In genomic region chrX:107787827-107788226, GRCh38 we compare ENCODE assay signal across 23 cellular contexts. TPM values are rescaled to one million over a fixed set of nuclear protein-coding genes. Genes with fewer than 3 reads are reported as not detected.
DNase-seq lines count a peak whose midpoint lies in the region; ATAC-seq, FAIRE-seq and TF ChIP-seq lines count a peak whose summit lies in the region.
"Had no signal": no experiment of that assay in that cellular context is flagged by ENCODE, and none has a peak within 500 bp of the region (broad histone marks: within the 10 kb centered on the region; RNA-seq: fewer than 3 reads in every experiment).

No MANE protein-coding gene starts in this region.

- no peak for TF ChIP-seq CTCF in ascending aorta (IDR thresholded peaks at IDR 0.05)
- TF ChIP-seq CTCF in fibroblast of the aortic adventitia (IDR thresholded peaks at IDR 0.05; ENCODE audit: insufficient read depth, low read length): no peak
- no peak for TF ChIP-seq CTCF in pancreas (IDR thresholded peaks at IDR 0.05)
- no peak for TF ChIP-seq CTCF in uterus (IDR thresholded peaks at IDR 0.05)

- H3K9me3 Mint-ChIP-seq in activated T-cell treated with anti-CD3 and anti-CD28 coated beads, Interleukin-2, amount 50 U/mL, for 24 hours: no peaks in the 10 kb centered on the region
- H3K9me3 Mint-ChIP-seq: CD4-positive, alpha-beta T cell had no signal

- no peaks in the 10 kb centered on the region for H3K36me3 ChIP-seq in ascending aorta
- H3K36me3 ChIP-seq in pancreas: no peaks in the 10 kb centered on the region
- no peaks in the 10 kb centered on the region for H3K36me3 ChIP-seq in uterus
- H3K36me3 ChIP-seq: BLaER1 treated with 17β-estradiol and CSF1 and Interleukin-3, amounts not matched to agents 10 nM and 100 nM had no signal

- no peak for TF ChIP-seq POLR2A in uterus (IDR thresholded peaks at IDR 0.05)

- peaks cover 0 to 10% of the 10 kb centered on the region in 2 donors for H3K4me1 ChIP-seq in ascending aorta
- no peaks in the 10 kb centered on the region for H3K4me1 ChIP-seq in pancreas
- no peaks in the 10 kb centered on the region for H3K4me1 ChIP-seq in uterus
- H3K4me1 ChIP-seq: BLaER1 treated with 17β-estradiol and CSF1 and Interleukin-3, amounts not matched to agents 10 nM and 100 nM had no signal

- H3K4me3 Mint-ChIP-seq in T-helper 17 cell: no peak overlapping the region
- H3K4me3 Mint-ChIP-seq in activated T-cell treated with anti-CD3 and anti-CD28 coated beads, Interleukin-2, amount 50 U/mL, for 24 hours: no peak overlapping the region
- H3K4me3 Mint-ChIP-seq: CD4-positive, alpha-beta T cell had no signal

- H3K27me3 ChIP-seq in ascending aorta (no peaks in the 10 kb centered on the region), pancreas (peaks cover 0 to 8% (median 0%) of the 10 kb centered on the region in 4 donors), uterus (no peaks in the 10 kb centered on the region)

- H3K9me3 ChIP-seq in ascending aorta (no peaks in the 10 kb centered on the region), pancreas (no peaks in the 10 kb centered on the region), uterus (no peaks in the 10 kb centered on the region), T-helper 17 cell (ENCODE audit: control insufficient read depth, low read length, poor library complexity, severe bottlenecking) (no peaks in the 10 kb centered on the region)

- DNase-seq in ascending aorta (ENCODE audit: low spot score in 2 of 2) (no peak), fibroblast of the aortic adventitia (ENCODE audit: low read depth) (peak; percentile 6), pancreas (no peak), uterus (no peak), T-helper 17 cell (no peak)
- no peak for DNase-seq in central memory CD4-positive, alpha-beta T cell
- no peak for DNase-seq in activated T-cell treated with anti-CD3 and anti-CD28 coated beads, Interleukin-2, amount 50 U/mL, for 24 hours
- DNase-seq: AML-193; CD4-positive, alpha-beta T cell; NCI-H1048; NCI-H1694; NCI-H2171; NCI-H226; NCI-H510A had no signal

- no peak overlapping the region for H3K4me3 ChIP-seq in ascending aorta
- H3K4me3 ChIP-seq in fibroblast of the aortic adventitia (ENCODE audit: low read depth, low read length): no peak overlapping the region
- no peak overlapping the region for H3K4me3 ChIP-seq in pancreas
- H3K4me3 ChIP-seq in uterus: no peak overlapping the region
- H3K4me3 ChIP-seq: BLaER1 treated with 17β-estradiol and CSF1 and Interleukin-3, amounts not matched to agents 10 nM and 100 nM had no signal

- no peaks in the 10 kb centered on the region for H3K4me1 Mint-ChIP-seq in T-helper 17 cell
- no peaks in the 10 kb centered on the region for H3K4me1 Mint-ChIP-seq in activated T-cell treated with anti-CD3 and anti-CD28 coated beads, Interleukin-2, amount 50 U/mL, for 24 hours (ENCODE audit: low read depth)

- H3K27me3 Mint-ChIP-seq in T-helper 17 cell: peaks cover 4% of the 10 kb centered on the region
- H3K27me3 Mint-ChIP-seq in activated T-cell treated with anti-CD3 and anti-CD28 coated beads, Interleukin-2, amount 50 U/mL, for 24 hours: peaks cover 31% of the 10 kb centered on the region
- H3K27me3 Mint-ChIP-seq: CD4-positive, alpha-beta T cell had no signal

- 44 to 45% methylated on average over 1 of the region's 1 CpG for WGBS in pancreas, 2 donors

- H3K27ac Mint-ChIP-seq in T-helper 17 cell: no peak overlapping the region
- H3K27ac Mint-ChIP-seq in activated T-cell treated with anti-CD3 and anti-CD28 coated beads, Interleukin-2, amount 50 U/mL, for 24 hours: no peak overlapping the region
- H3K27ac Mint-ChIP-seq: CD4-positive, alpha-beta T cell had no signal

- peak; percentile 66 for FAIRE-seq in pancreas (lab: Jason Lieb, UNC)
- FAIRE-seq: A204.1, D721Med, GM18507, H54, RCC 7860 had no signal

- ATAC-seq in pancreas (no peak), T-helper 17 cell (no peak), HG02970 (IDR thresholded peaks at IDR 0.05; ENCODE audit: low FRiP score, unreplicated experiment) (no peak)

- H3K27ac ChIP-seq in ascending aorta (peak overlapping the region; percentile 50 to 52), pancreas (no peak overlapping the region), uterus (peak overlapping the region; percentile 42 to 52)
- H3K27ac ChIP-seq: BLaER1 treated with 17β-estradiol and CSF1 and Interleukin-3, amounts not matched to agents 10 nM and 100 nM had no signal

- no peaks in the 10 kb centered on the region for H3K36me3 Mint-ChIP-seq in T-helper 17 cell (ENCODE audit: low read depth)
- no peaks in the 10 kb centered on the region for H3K36me3 Mint-ChIP-seq in activated T-cell treated with anti-CD3 and anti-CD28 coated beads, Interleukin-2, amount 50 U/mL, for 24 hours (ENCODE audit: low read depth)

- intact Hi-C loops in ascending aorta (cut with DNase I): no loop called here
- intact Hi-C loops in pancreas (cut with DNase I): no loop called here
- intact Hi-C loops in uterus (cut with DNase I; ENCODE audit: low total_unique reads): no loop called here

RNA-seq across cellular contexts. Expression of gene NCBP2L, which starts 10.3 kb away (rescaled TPM):
- total RNA-seq in ascending aorta (not detected), fibroblast of the aortic adventitia (ENCODE audit: low replicate concordance) (not detected in 2 replicates), pancreas (under 1 TPM in 3 of 6 donors, not detected in 3; 0.19 to 0.38 (median 0.20) TPM), uterus (not detected), T-helper 17 cell (under 1 TPM in 1 of 2 donors, not detected in 1; 0.21 TPM)
- under 1 TPM; 0.11 to 0.28 TPM for polyA plus RNA-seq in pancreas
- total RNA-seq: CD4-positive, alpha-beta T cell; G401; HT-29 had no signal

RNA-seq across cellular contexts. Expression of gene TSC22D3, which starts 12.2 kb away (rescaled TPM):
- total RNA-seq in ascending aorta: 630 TPM
- total RNA-seq in fibroblast of the aortic adventitia (ENCODE audit: low replicate concordance): 13.3 and 45.9 TPM in 2 replicates
- total RNA-seq in pancreas: 10 to 100 TPM; 12.8 to 86.6 (median 47.3) TPM
- 10 to 100 TPM; 38.8 to 61.5 TPM for polyA plus RNA-seq in pancreas
- 100 to 1,000 TPM; 101 to 786 (median 475) TPM for total RNA-seq in uterus
- 1,000 to 10,000 TPM; 1,559 to 2,031 TPM for total RNA-seq in T-helper 17 cell
- total RNA-seq: G401 had no signal

RNA-seq across cellular contexts. Expression of gene MID2, which starts 37.8 kb away (rescaled TPM):
- total RNA-seq in ascending aorta: 37.1 TPM
- total RNA-seq in fibroblast of the aortic adventitia (ENCODE audit: low replicate concordance): 5.1 and 14.6 TPM in 2 replicates
- total RNA-seq in pancreas: 10 to 100 TPM in 2 of 6 donors, 1 to 10 TPM in 4; 5.7 to 11.3 (median 8.8) TPM
- 1 to 10 TPM; 1.6 to 1.9 TPM for polyA plus RNA-seq in pancreas
- total RNA-seq in uterus: 10 to 100 TPM in 3 of 4 donors, 1 to 10 TPM in 1; 8.5 to 53.4 (median 40.7) TPM
- total RNA-seq in T-helper 17 cell: 10 to 100 TPM; 11.7 to 14.0 TPM
- total RNA-seq: G401 had no signal

Comparison
In these comparisons a context has a peak if more than half of its experiments do, and no peak if none do; other contexts are left out.
1. H3K27ac ChIP-seq: peak in ascending aorta (2 of 2) and uterus (2 of 2); none in pancreas (0 of 4).